12 cellular contexts compared by ENCODE assay signal in genomic region chr4:129043523-129043922, GRCh38. TPM values are rescaled to one million over a fixed set of nuclear protein-coding genes. Genes with fewer than 3 reads are reported as not detected.
DNase-seq lines count a peak whose midpoint lies in the region; ATAC-seq and TF ChIP-seq lines count a peak whose summit lies in the region.
"Had no signal": no experiment of that assay in that cellular context is flagged by ENCODE, and none has a peak within 500 bp of the region (broad histone marks: within the 10 kb centered on the region; RNA-seq: fewer than 3 reads in every experiment).

No MANE protein-coding gene starts in this region.

- H3K9ac ChIP-seq in OCI-LY1 (ENCODE audit: low read length): no peak overlapping the region

- ATAC-seq in activated T-cell treated with anti-CD3 and anti-CD28 coated beads, Interleukin-2, amount 50 U/mL, for 72 hours (replicated peaks in 1 of 2): no peak

- no peak overlapping the region for H2AFZ ChIP-seq in OCI-LY1 (ENCODE audit: low read length)

- H3K27me3 Mint-ChIP-seq in activated T-cell treated with anti-CD3 and anti-CD28 coated beads, Interleukin-2, amount 50 U/mL, for 72 hours (ENCODE audit: low read depth): no peaks in the 10 kb centered on the region
- H3K27me3 Mint-ChIP-seq: CD8-positive, alpha-beta memory T cell had no signal

- H3K9me3 Mint-ChIP-seq in activated T-cell treated with anti-CD3 and anti-CD28 coated beads, Interleukin-2, amount 50 U/mL, for 72 hours: no peaks in the 10 kb centered on the region
- H3K9me3 Mint-ChIP-seq: CD8-positive, alpha-beta memory T cell had no signal

- no peak overlapping the region for H3K4me3 Mint-ChIP-seq in activated T-cell treated with anti-CD3 and anti-CD28 coated beads, Interleukin-2, amount 50 U/mL, for 72 hours
- H3K4me3 Mint-ChIP-seq: CD8-positive, alpha-beta memory T cell had no signal

- H3K4me1 ChIP-seq in left ventricle myocardium inferior: no peaks in the 10 kb centered on the region
- no peaks in the 10 kb centered on the region for H3K4me1 ChIP-seq in OCI-LY1 (ENCODE audit: insufficient read depth, low read length, severe bottlenecking)
- H3K4me1 ChIP-seq: adrenal gland, SJSA1 had no signal

- H3K4me2 ChIP-seq in OCI-LY1 (ENCODE audit: low read length): no peak overlapping the region

- no peaks in the 10 kb centered on the region for H3K36me3 ChIP-seq in left ventricle myocardium inferior
- H3K36me3 ChIP-seq in OCI-LY1 (ENCODE audit: insufficient read depth, low read length): peaks cover 5% of the 10 kb centered on the region; the same call in 1 of the 2 replicates
- H3K36me3 ChIP-seq: adrenal gland, SJSA1 had no signal

- 0 out of 2 replicates have a peak, but pooled peaks cover 4% of the 10 kb centered on the region for H3K79me2 ChIP-seq in OCI-LY1 (ENCODE audit: insufficient read depth, low read length)

- H3K9me3 ChIP-seq in left ventricle myocardium inferior (replicated peaks) (peaks cover 7% of the 10 kb centered on the region), OCI-LY1 (ENCODE audit: low read length) (no peaks in the 10 kb centered on the region)
- H3K9me3 ChIP-seq: adrenal gland, SJSA1 had no signal

- no peaks in the 10 kb centered on the region for H3K9me2 ChIP-seq in OCI-LY1 (ENCODE audit: low read depth, low read length)

- H3F3A ChIP-seq in OCI-LY1 (ENCODE audit: insufficient read depth, low read length): no peaks in the 10 kb centered on the region

- H3K27ac Mint-ChIP-seq in activated T-cell treated with anti-CD3 and anti-CD28 coated beads, Interleukin-2, amount 50 U/mL, for 72 hours: no peak overlapping the region
- H3K27ac Mint-ChIP-seq: CD8-positive, alpha-beta memory T cell had no signal

- H3K27me3 ChIP-seq in left ventricle myocardium inferior (ENCODE audit: low read depth) (no peaks in the 10 kb centered on the region), OCI-LY1 (ENCODE audit: insufficient read depth, low read length) (no peaks in the 10 kb centered on the region)
- H3K27me3 ChIP-seq: adrenal gland, SJSA1 had no signal

- intact Hi-C loops in left ventricle myocardium inferior (cut with micrococcal nuclease) (no loop called here), cardiac septum (cut with DNase I) (no loop called here)

- DNase-seq in left ventricle myocardium inferior (no peak), cardiac septum (ENCODE audit: low spot score) (no peak), epithelial cell of esophagus (ENCODE audit: low read depth) (peak; percentile 16), iPS-NIHi11 (ENCODE audit: low spot score) (no peak), NCI-H526 (lab: John Stamatoyannopoulos, UW) (no peak)
- DNase-seq in activated CD4-positive, CD25-positive, alpha-beta regulatory T cell treated with anti-CD3 and anti-CD28 coated beads, Interleukin-2, amount 50 U/mL, for 72 hours: no peak
- DNase-seq in activated T-cell treated with anti-CD3 and anti-CD28 coated beads, Interleukin-2, amount 50 U/mL, for 72 hours: no peak
- DNase-seq: adrenal gland; CD8-positive, alpha-beta memory T cell; NCI-H1417 treated with DMSO at 0.1 percent for 48 hours had no signal

- TF ChIP-seq CTCF in left ventricle myocardium inferior (IDR thresholded peaks at IDR 0.05; ENCODE audit: borderline replicate concordance) (peak; percentile 30), OCI-LY1 (IDR thresholded peaks at IDR 0.05; ENCODE audit: low read length) (peak; percentile 34; the same call in 1 of the 2 replicates), epithelial cell of esophagus (IDR thresholded peaks at IDR 0.05; ENCODE audit: insufficient read depth, low read depth, low read length, missing control alignments) (peak; percentile 30)

- H3K4me1 Mint-ChIP-seq in activated T-cell treated with anti-CD3 and anti-CD28 coated beads, Interleukin-2, amount 50 U/mL, for 72 hours (ENCODE audit: low read depth): peaks cover 16% of the 10 kb centered on the region

- peaks cover 0 to 2% of the 10 kb centered on the region in 2 donors for H3K36me3 Mint-ChIP-seq in activated T-cell treated with anti-CD3 and anti-CD28 coated beads, Interleukin-2, amount 50 U/mL, for 72 hours (ENCODE audit: insufficient read depth in 2 of 2)

- no peaks in the 10 kb centered on the region for H4K20me1 ChIP-seq in OCI-LY1 (ENCODE audit: insufficient read depth, low read length)

- no peak overlapping the region for H3K4me3 ChIP-seq in left ventricle myocardium inferior
- H3K4me3 ChIP-seq in OCI-LY1 (ENCODE audit: low read depth, low read length, poor library complexity, severe bottlenecking): no peak overlapping the region
- no peak overlapping the region for H3K4me3 ChIP-seq in epithelial cell of esophagus (ENCODE audit: low read length)
- H3K4me3 ChIP-seq: adrenal gland, SJSA1 had no signal

- H3K27ac ChIP-seq in left ventricle myocardium inferior (replicated peaks) (no peak overlapping the region), OCI-LY1 (ENCODE audit: low read depth, low read length, poor library complexity, severe bottlenecking) (no peak overlapping the region)
- H3K27ac ChIP-seq: adrenal gland, SJSA1 had no signal

RNA-seq across cellular contexts. Expression of gene SCLT1, which starts 49.8 kb away (rescaled TPM):
- 10.3 TPM for total RNA-seq in left ventricle myocardium inferior
- total RNA-seq in cardiac septum: 9.6 TPM
- total RNA-seq in activated T-cell treated with anti-CD3 and anti-CD28 coated beads, Interleukin-2, amount 50 U/mL, for 72 hours: 10 to 100 TPM; 24.5 to 25.6 TPM

RNA-seq across cellular contexts. Expression of gene C4orf33, which starts 52.4 kb away (rescaled TPM):
- total RNA-seq in left ventricle myocardium inferior (4.7 TPM), cardiac septum (5.7 TPM)
- total RNA-seq in activated T-cell treated with anti-CD3 and anti-CD28 coated beads, Interleukin-2, amount 50 U/mL, for 72 hours: 10 to 100 TPM; 22.1 to 26.8 TPM
